In genomic region chr6:56807335-56807991, GRCh38 we compare ENCODE assay signal across 16 cellular contexts.
DNase-seq lines count a peak whose midpoint lies in the region; TF ChIP-seq lines count a peak whose summit lies in the region.
"Had no signal": no experiment of that assay in that cellular context is flagged by ENCODE, and none has a peak within 500 bp of the region (broad histone marks: within the 10 kb centered on the region; RNA-seq: fewer than 3 reads in every experiment).

No MANE protein-coding gene starts in this region.

- H3K36me3 Mint-ChIP-seq in H9 (ENCODE audit: insufficient read depth in 1 of 3, low read depth in 3 of 3) = no peaks in the 10 kb centered on the region; a peak in 1 of 7 replicates
- no peaks in the 10 kb centered on the region for H3K36me3 Mint-ChIP-seq in activated CD4-positive, alpha-beta T cell treated with anti-CD3 and anti-CD28 coated beads, Interleukin-2, amount 10 ng/mL, durations not matched to agents 24 days and 14 days (ENCODE audit: low read depth)

- H3K4me2 ChIP-seq in H9 (ENCODE audit: insufficient read depth, insufficient read length, low read length) (no peak overlapping the region), skeletal muscle satellite cell (ENCODE audit: low read length) (peak overlapping the region; percentile 19)

- no peak overlapping the region for H3K27ac ChIP-seq in H9 (ENCODE audit: insufficient read length, low read depth, low read length)
- H3K27ac ChIP-seq in SJSA1 = peak overlapping the region; percentile 18; the same call in 1 of the 2 replicates
- no peak overlapping the region for H3K27ac ChIP-seq in colonic mucosa
- H3K27ac ChIP-seq: gastroesophageal sphincter, Peyer's patch, VCaP had no signal

- DNase-seq in H9 = no peak
- no peak for DNase-seq in SJSA1 (ENCODE audit: low read depth in 1 of 2, low spot score in 2 of 2)
- peak; percentile 68 for DNase-seq in fibroblast of villous mesenchyme (ENCODE audit: low read depth)
- DNase-seq in activated CD4-positive, alpha-beta T cell treated with anti-CD3 and anti-CD28 coated beads, Interleukin-2, amount 10 ng/mL, durations not matched to agents 24 days and 14 days = no peak
- no peak for DNase-seq in colonic mucosa
- DNase-seq in SKM-1 treated with dmso at 0.1 percent for 144 hours (lab: John Stamatoyannopoulos, UW; ENCODE audit: unreplicated experiment) = no peak
- DNase-seq: activated CD8-positive, alpha-beta T cell treated with anti-CD3 and anti-CD28 coated beads, Interleukin-2, amount 10 ng/mL, durations not matched to agents 7 days and 5 days; caudate nucleus; effector memory CD8-positive, alpha-beta T cell; midbrain; NCI-H748 treated with DMSO at 0.1 percent for 48 hours; Peyer's patch; T-helper 1 cell had no signal

- no peak overlapping the region for H2BK20ac ChIP-seq in H9 (ENCODE audit: low read depth, low read length, poor library complexity, severe bottlenecking)

- no peaks in the 10 kb centered on the region for H3K79me1 ChIP-seq in H9 (ENCODE audit: insufficient read depth, low read depth, low read length, poor library complexity, severe bottlenecking)

- H3K36me3 ChIP-seq in SJSA1 (no peaks in the 10 kb centered on the region), skeletal muscle satellite cell (ENCODE audit: insufficient read depth, low read length) (peaks cover 4% of the 10 kb centered on the region), colonic mucosa (no peaks in the 10 kb centered on the region)
- H3K36me3 ChIP-seq: gastroesophageal sphincter, Peyer's patch had no signal

- H3K9me3 ChIP-seq in H9 (ENCODE audit: control insufficient read depth, low read depth, low read length) (no peaks in the 10 kb centered on the region), SJSA1 (replicated peaks) (no peaks in the 10 kb centered on the region), skeletal muscle satellite cell (replicated peaks; ENCODE audit: low read length) (no peaks in the 10 kb centered on the region), colonic mucosa (no peaks in the 10 kb centered on the region)
- H3K9me3 ChIP-seq: gastroesophageal sphincter, Peyer's patch had no signal

- H4K20me1 ChIP-seq in H9 (ENCODE audit: control insufficient read depth, insufficient read depth, insufficient read length) = no peaks in the 10 kb centered on the region

- no peak overlapping the region for H3K14ac ChIP-seq in H9 (ENCODE audit: insufficient read depth, low read length)

- H3K9ac ChIP-seq in H9 (ENCODE audit: extremely low read depth, insufficient read length, low read length) = no peak overlapping the region
- peak overlapping the region; percentile 37 for H3K9ac ChIP-seq in skeletal muscle satellite cell (ENCODE audit: low read depth, low read length)
- H3K9ac ChIP-seq in colonic mucosa (ENCODE audit: low read depth in 2 of 2, low read length in 2 of 2) = no peak overlapping the region

- no peak overlapping the region for H3K4ac ChIP-seq in H9 (ENCODE audit: low read depth, low read length)

- WGBS in H9 (ENCODE audit: extremely low coverage, insufficient read length, low lambda C conversion rate) = no CpG with 5 or more reads among the region's 4 CpGs

- H2BK5ac ChIP-seq in H9 (ENCODE audit: insufficient read length, low read length) = no peak overlapping the region

- no peak overlapping the region for H2AK5ac ChIP-seq in H9 (ENCODE audit: insufficient read length, low read length)

- H2BK15ac ChIP-seq in H9 (ENCODE audit: low read depth, low read length) = no peak overlapping the region

- H4K91ac ChIP-seq in H9 (ENCODE audit: insufficient read length, low read depth, low read length) = no peak overlapping the region

- TF ChIP-seq CTCF in H9 (conservative IDR thresholded peaks at IDR 0.05) = no peak
- TF ChIP-seq CTCF in fibroblast of villous mesenchyme (IDR thresholded peaks at IDR 0.05; ENCODE audit: insufficient read depth, low read depth, low read length) = no peak
- TF ChIP-seq CTCF in colonic mucosa (IDR thresholded peaks at IDR 0.05) = no peak

- no peaks in the 10 kb centered on the region for H3K27me3 Mint-ChIP-seq in H9 (ENCODE audit: low read depth)
- peaks cover 2% of the 10 kb centered on the region for H3K27me3 Mint-ChIP-seq in activated CD4-positive, alpha-beta T cell treated with anti-CD3 and anti-CD28 coated beads, Interleukin-2, amount 10 ng/mL, durations not matched to agents 24 days and 14 days
- H3K27me3 Mint-ChIP-seq: effector memory CD8-positive, alpha-beta T cell had no signal

- H3K23ac ChIP-seq in H9 (ENCODE audit: insufficient read length, low read depth, low read length) = no peak overlapping the region

- no peak overlapping the region for H3K18ac ChIP-seq in H9 (ENCODE audit: insufficient read length, low read depth, low read length)

- H3K4me1 ChIP-seq in H9 (ENCODE audit: insufficient read depth, low read length) (peaks cover 2% of the 10 kb centered on the region; the same call in 1 of the 2 replicates), SJSA1 (replicated peaks) (peaks cover 59% of the 10 kb centered on the region), skeletal muscle satellite cell (ENCODE audit: control insufficient read depth, insufficient read depth, low read length) (peaks cover 69% of the 10 kb centered on the region), colonic mucosa (no peaks in the 10 kb centered on the region)
- H3K4me1 ChIP-seq: Peyer's patch had no signal

- no peak overlapping the region for H3K4me3 Mint-ChIP-seq in H9
- no peak overlapping the region for H3K4me3 Mint-ChIP-seq in activated CD4-positive, alpha-beta T cell treated with anti-CD3 and anti-CD28 coated beads, Interleukin-2, amount 10 ng/mL, durations not matched to agents 24 days and 14 days
- H3K4me3 Mint-ChIP-seq: activated CD8-positive, alpha-beta T cell treated with anti-CD3 and anti-CD28 coated beads, Interleukin-2, amount 10 ng/mL, durations not matched to agents 7 days and 5 days; effector memory CD8-positive, alpha-beta T cell had no signal

- no peak overlapping the region for H4K8ac ChIP-seq in H9 (replicated peaks; ENCODE audit: insufficient read length, low read depth, low read length)

- peaks cover 15% of the 10 kb centered on the region; the same call in 1 of the 2 replicates for H3K79me2 ChIP-seq in H9 (ENCODE audit: insufficient read depth, low read length)

- H3K27ac Mint-ChIP-seq in H9 = peak overlapping the region; percentile 73 to 91 (median 75); a peak in 5 of 7 replicates
- H3K27ac Mint-ChIP-seq in activated CD4-positive, alpha-beta T cell treated with anti-CD3 and anti-CD28 coated beads, Interleukin-2, amount 10 ng/mL, durations not matched to agents 24 days and 14 days = no peak overlapping the region
- H3K27ac Mint-ChIP-seq: activated CD8-positive, alpha-beta T cell treated with anti-CD3 and anti-CD28 coated beads, Interleukin-2, amount 10 ng/mL, durations not matched to agents 7 days and 5 days; effector memory CD8-positive, alpha-beta T cell had no signal

- H3K4me1 Mint-ChIP-seq in H9 = peaks cover 57 to 60% of the 10 kb centered on the region in 2 experiments
- H3K4me1 Mint-ChIP-seq in activated CD4-positive, alpha-beta T cell treated with anti-CD3 and anti-CD28 coated beads, Interleukin-2, amount 10 ng/mL, durations not matched to agents 24 days and 14 days = no peaks in the 10 kb centered on the region

- no peak overlapping the region for H3T11ph ChIP-seq in H9 (ENCODE audit: low read length)

- no peak overlapping the region for H3K56ac ChIP-seq in H9 (ENCODE audit: insufficient read length, low read depth, low read length)

- H3K27me3 ChIP-seq in H9 (ENCODE audit: insufficient read depth, low read length) (no peaks in the 10 kb centered on the region), SJSA1 (replicated peaks) (no peaks in the 10 kb centered on the region), skeletal muscle satellite cell (ENCODE audit: control insufficient read depth, insufficient read depth, low read length) (no peaks in the 10 kb centered on the region), colonic mucosa (no peaks in the 10 kb centered on the region)
- H3K27me3 ChIP-seq: gastroesophageal sphincter, Peyer's patch had no signal

- intact Hi-C loops in activated CD4-positive, alpha-beta T cell treated with anti-CD3 and anti-CD28 coated beads, Interleukin-2, amount 10 ng/mL, durations not matched to agents 24 days and 14 days (cut with micrococcal nuclease) = no loop called here
- intact Hi-C loops in colonic mucosa (cut with DNase I) = no loop called here

- H4K5ac ChIP-seq in H9 (ENCODE audit: insufficient read length, low read depth, low read length) = no peak overlapping the region

- no peak overlapping the region for H2BK120ac ChIP-seq in H9 (ENCODE audit: low read depth, low read length, poor library complexity, severe bottlenecking)

- H3K9me3 Mint-ChIP-seq in H9 = no peaks in the 10 kb centered on the region
- no peaks in the 10 kb centered on the region for H3K9me3 Mint-ChIP-seq in activated CD4-positive, alpha-beta T cell treated with anti-CD3 and anti-CD28 coated beads, Interleukin-2, amount 10 ng/mL, durations not matched to agents 24 days and 14 days
- H3K9me3 Mint-ChIP-seq: effector memory CD8-positive, alpha-beta T cell had no signal

- no peak overlapping the region for H3K4me3 ChIP-seq in SJSA1
- no peak overlapping the region for H3K4me3 ChIP-seq in fibroblast of villous mesenchyme (ENCODE audit: low read depth, low read length)
- H3K4me3 ChIP-seq in skeletal muscle satellite cell (ENCODE audit: low read length) = no peak overlapping the region
- no peak overlapping the region for H3K4me3 ChIP-seq in colonic mucosa
- H3K4me3 ChIP-seq: gastroesophageal sphincter, Peyer's patch had no signal

- no peak overlapping the region for H2BK12ac ChIP-seq in H9 (ENCODE audit: insufficient read length, low read depth, low read length)

- H3K23me2 ChIP-seq in H9 (ENCODE audit: insufficient read length, low read depth, low read length, poor library complexity, severe bottlenecking) = no peaks in the 10 kb centered on the region

- no peak overlapping the region for H2AFZ ChIP-seq in H9 (ENCODE audit: low read length)
